Comparison of ENCODE assay signal across 8 cellular contexts in the genomic region with DNA sequence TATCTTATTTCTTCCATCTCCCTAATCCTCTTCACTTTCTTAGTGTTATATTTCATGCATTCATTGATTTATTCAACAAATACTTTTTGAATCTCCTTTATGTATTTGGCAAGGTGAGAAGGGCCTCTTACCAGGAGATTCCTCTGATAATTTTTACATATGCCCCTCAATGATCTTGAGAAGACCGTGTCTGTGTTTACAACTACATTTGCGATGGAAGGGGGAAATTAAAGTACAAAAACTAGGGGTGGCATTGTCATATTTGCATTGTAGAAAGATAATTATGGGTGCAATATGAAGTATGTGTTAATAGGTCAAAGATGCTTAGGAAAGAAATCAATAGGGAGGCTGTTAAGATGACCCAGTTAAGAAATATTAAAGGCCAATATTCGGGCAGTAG.
"Had no signal": no experiment of that assay in that cellular context is flagged by ENCODE, and none has a peak within 500 bp of the region (broad histone marks: within the 10 kb centered on the region; RNA-seq: fewer than 3 reads in every experiment).

No MANE protein-coding gene starts in this region.

- H3K27ac ChIP-seq: HL-60 had no signal

- FAIRE-seq: HepG2 had no signal

- DNase-seq: H7, HFFc6, KG1 had no signal

- H3K36me3 ChIP-seq: HAP-1 had no signal

- H3K4me1 ChIP-seq: HAP-1 had no signal

- ATAC-seq: HCT116, HepG2 had no signal

- H3K9me3 ChIP-seq: HAP-1 had no signal

- H3K4me2 ChIP-seq: GM23338 had no signal

- H3K4me3 ChIP-seq: GM23338, HAP-1 had no signal
